In genomic region chr5:172042183-172042582, GRCh38 we compare ENCODE assay signal across 21 cellular contexts. TPM values are rescaled to one million over a fixed set of nuclear protein-coding genes. Genes with fewer than 3 reads are reported as not detected.
DNase-seq lines count a peak whose midpoint lies in the region; ATAC-seq lines count a peak whose summit lies in the region.
"Had no signal": no experiment of that assay in that cellular context is flagged by ENCODE, and none has a peak within 500 bp of the region (broad histone marks: within the 10 kb centered on the region; RNA-seq: fewer than 3 reads in every experiment).

No MANE protein-coding gene starts in this region.

- H3K27ac Mint-ChIP-seq in T-cell: peak overlapping the region; percentile 39 to 72
- peak overlapping the region; percentile 22 for H3K27ac Mint-ChIP-seq in memory B cell

- DNase-seq in cardiac septum (ENCODE audit: low spot score): peak; percentile 66
- DNase-seq in left ventricle myocardium superior: no peak
- peak in 1 of 34 experiments; percentile 2 for DNase-seq in T-cell
- DNase-seq in memory B cell (ENCODE audit: low spot score in 2 of 2): no peak
- DNase-seq in COLO668 (lab: John Stamatoyannopoulos, UW; ENCODE audit: unreplicated experiment): no peak
- DNase-seq in effector CD8-positive, alpha-beta T cell (lab: John Stamatoyannopoulos, UW): no peak
- DNase-seq: Caco-2; CD4-positive, CD25-positive, alpha-beta regulatory T cell; EL; GDM1; KG1; MG63; NCI-H1105 treated with DMSO at 0.1 percent for 48 hours; NCI-H2029; NCI-H446 treated with DMSO at 0.1 percent for 48 hours; NCI-H526; PC-9; SJCRH30 had no signal

- H3K4me3 Mint-ChIP-seq in T-cell (no peak overlapping the region), memory B cell (no peak overlapping the region)

- H3K36me3 Mint-ChIP-seq in T-cell (peaks cover 39% of the 10 kb centered on the region), memory B cell (peaks cover 18% of the 10 kb centered on the region)

- H3K9me3 Mint-ChIP-seq in T-cell: no peaks in the 10 kb centered on the region
- peaks cover 9% of the 10 kb centered on the region for H3K9me3 Mint-ChIP-seq in memory B cell

- POLR2A ChIA-PET in T-cell (lab: Charles Lee): no interaction called here

- H3K4me1 Mint-ChIP-seq in T-cell (peaks cover 8 to 13% (median 12%) of the 10 kb centered on the region in 3 donors), memory B cell (peaks cover 8% of the 10 kb centered on the region)

- no peak for ATAC-seq in left ventricle myocardium superior
- peak in 2 of 4 experiments; percentile 17 to 18 for ATAC-seq in T-cell (replicated peaks in 1 of 4)
- ATAC-seq in memory B cell (ENCODE audit: low read depth): no peak
- ATAC-seq in HG03457 (IDR thresholded peaks at IDR 0.05; ENCODE audit: unreplicated experiment): no peak
- ATAC-seq: Right ventricle myocardium inferior, SK-N-SH treated with all-trans-retinoic acid at 6 μM for 48 hours had no signal

- intact Hi-C loops in cardiac septum (cut with DNase I): no loop called here
- intact Hi-C loops in left ventricle myocardium superior (cut with micrococcal nuclease): loop anchor here (10.0 kb wide), 1 partner anchor 127 kb away; no protein-coding TSS in a partner anchor

- CTCF ChIA-PET in T-cell (lab: Charles Lee): interaction anchor here in 1 of 2 donors (0.9 to 1.2 kb wide), 2 partner anchors 28 to 130 kb away, joined by 3 to 4 read pairs; no protein-coding TSS in a partner anchor

- no peaks in the 10 kb centered on the region for H3K27me3 Mint-ChIP-seq in T-cell
- no peaks in the 10 kb centered on the region for H3K27me3 Mint-ChIP-seq in memory B cell
- H3K27me3 Mint-ChIP-seq: CD4-positive, CD25-positive, alpha-beta regulatory T cell had no signal

RNA-seq across cellular contexts. Expression of gene FBXW11, which starts 35.7 kb away (rescaled TPM):
- total RNA-seq in cardiac septum: 94.4 TPM
- total RNA-seq in left ventricle myocardium superior: 69.0 TPM
- total RNA-seq in T-cell: 10 to 100 TPM; 33.4 to 36.6 (median 34.2) TPM
